In genomic region chr3:33439421-33440327, GRCh38 we compare ENCODE assay signal across 1 cellular context.
A peak's percentile ranks its signal among the peaks of the same experiment; 100 is the strongest.
TF ChIP-seq lines count a peak whose summit lies in the region.

No MANE protein-coding gene starts in this region.

TF ChIP-seq in GM12878, 131 proteins besides CTCF, POLR2A, EP300 and RAD21 (continued from another document):
- TF ChIP-seq ZBTB40 (IDR thresholded peaks at IDR 0.05; ENCODE audit: borderline replicate concordance) (no peak), NFYA (IDR thresholded peaks at IDR 0.05; ENCODE audit: borderline replicate concordance, low read depth, low read length) (no peak), IRF5 (IDR thresholded peaks at IDR 0.05; ENCODE audit: borderline replicate concordance) (no peak), USF1 (IDR thresholded peaks at IDR 0.05; ENCODE audit: borderline replicate concordance, extremely low read length, insufficient read depth, low read depth, low read length) (no peak), FOS (IDR thresholded peaks at IDR 0.05; ENCODE audit: borderline replicate concordance, extremely low read depth, insufficient read length) (no peak), ZNF207 (IDR thresholded peaks at IDR 0.05; ENCODE audit: borderline replicate concordance) (no peak), REST (IDR thresholded peaks at IDR 0.05; ENCODE audit: low read depth, low read length) (no peak), YY1 (IDR thresholded peaks at IDR 0.05; ENCODE audit: low read depth, low read length) (no peak), NKRF (conservative IDR thresholded peaks at IDR 0.05) (peak; percentile 75), CEBPB (IDR thresholded peaks at IDR 0.05; ENCODE audit: borderline replicate concordance in 1 of 2, low read depth in 2 of 2, low read length in 2 of 2) (no peak), TAF1 (IDR thresholded peaks at IDR 0.05; ENCODE audit: borderline replicate concordance, low read depth, low read length) (0 out of 2 replicates have a peak, but pooled peaks have one; percentile 12), BHLHE40 (IDR thresholded peaks at IDR 0.05; ENCODE audit: borderline replicate concordance in 1 of 2, low read depth in 2 of 2, low read length in 1 of 2) (peak in 1 of 2 experiments; percentile 43; a peak in 1 of 4 replicates), RCOR1 (conservative IDR thresholded peaks at IDR 0.05; ENCODE audit: low read depth, low read length) (no peak), ATF7 (IDR thresholded peaks at IDR 0.05; ENCODE audit: low read depth) (no peak), ZBTB4 (CRISPR knock-in tag; IDR thresholded peaks at IDR 0.05) (no peak), YBX1 (IDR thresholded peaks at IDR 0.05) (no peak), SREBF2 (IDR thresholded peaks at IDR 0.05; ENCODE audit: low read length) (no peak), STAT1 (conservative IDR thresholded peaks at IDR 0.05) (no peak), CEBPZ (IDR thresholded peaks at IDR 0.05; ENCODE audit: low read depth, low read length) (no peak)
